ENCODE assay signal across 31 cellular contexts in the genomic region with DNA sequence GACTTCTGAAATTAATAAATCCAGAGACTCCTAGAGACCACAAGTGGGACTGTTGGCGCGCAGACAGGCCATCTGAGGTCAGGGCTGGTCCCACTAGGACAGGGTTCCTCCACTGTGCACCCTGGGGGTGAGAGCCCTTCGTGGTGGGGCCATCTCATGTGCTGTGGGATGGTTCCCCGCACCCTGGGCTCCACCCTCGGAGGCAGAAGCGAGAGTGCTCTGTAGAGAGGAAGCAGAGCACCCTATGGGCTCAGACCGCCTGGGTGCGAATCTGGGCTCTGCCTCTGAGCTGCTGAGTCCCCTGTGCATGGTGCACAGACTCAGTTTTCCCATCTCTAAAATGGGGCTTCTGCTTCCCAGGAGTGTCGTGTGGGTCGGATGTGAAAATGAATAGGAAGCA.
"Had no signal": no experiment of that assay in that cellular context is flagged by ENCODE, and none has a peak within 500 bp of the region (broad histone marks: within the 10 kb centered on the region; RNA-seq: fewer than 3 reads in every experiment).

No MANE protein-coding gene starts in this region.

- H3K9me3 ChIP-seq: ascending aorta, colonic mucosa, esophagus squamous epithelium had no signal

- ATAC-seq: activated CD4-positive, CD25-positive, alpha-beta regulatory T cell treated with anti-CD3 and anti-CD28 coated beads, Interleukin-2, amount 50 U/mL, for 24 hours; activated CD8-positive, alpha-beta T cell treated with anti-CD3 and anti-CD28 coated beads for 36 hours; activated T-cell treated with anti-CD3 and anti-CD28 coated beads, Interleukin-2, amount 50 U/mL, for 4 hours; activated T-helper 17 cell treated with anti-CD3 and anti-CD28 coated beads, Interleukin-2, amount 50 U/mL, for 72 hours; gastroesophageal sphincter; T-helper 17 cell had no signal

- H3K4me3 ChIP-seq: ascending aorta, breast epithelium, cardiac muscle cell, colonic mucosa, esophagus squamous epithelium, gastroesophageal sphincter had no signal

- H3K4me3 Mint-ChIP-seq: activated B cell treated with CpG ODN at 0.5 μM for 24 hours; activated CD8-positive, alpha-beta T cell treated with anti-CD3 and anti-CD28 coated beads for 36 hours; activated naive CD8-positive, alpha-beta T cell; activated T-cell treated with anti-CD3 and anti-CD28 coated beads, Interleukin-2, amount 50 U/mL, for 4 hours; activated T-helper 17 cell treated with anti-CD3 and anti-CD28 coated beads, Interleukin-2, amount 50 U/mL, for 72 hours; brain; T-helper 17 cell; T-helper 2 cell treated with Interferon-gamma antibody and Interleukin-4, amounts not matched to agents 5 μg/mL and 100 μg/mL, for 36 hours had no signal

- H3K27ac Mint-ChIP-seq: activated B cell treated with CpG ODN at 0.5 μM for 24 hours; activated CD8-positive, alpha-beta T cell treated with anti-CD3 and anti-CD28 coated beads for 36 hours; activated naive CD8-positive, alpha-beta T cell; activated T-helper 17 cell treated with anti-CD3 and anti-CD28 coated beads, Interleukin-2, amount 50 U/mL, for 72 hours; T-helper 17 cell; T-helper 2 cell treated with Interferon-gamma antibody and Interleukin-4, amounts not matched to agents 5 μg/mL and 100 μg/mL, for 36 hours had no signal

- H3K27ac ChIP-seq: ascending aorta, breast epithelium, cardiac muscle cell, colonic mucosa, epithelial cell of prostate, esophagus squamous epithelium, gastroesophageal sphincter, WERI-Rb-1 had no signal

- H3K4me1 ChIP-seq: ascending aorta, breast epithelium, colonic mucosa, gastroesophageal sphincter had no signal

- H3K27me3 ChIP-seq: ascending aorta, colonic mucosa had no signal

- DNase-seq: activated B cell treated with CpG ODN at 0.5 μM for 24 hours; activated CD4-positive, alpha-beta T cell treated with anti-CD3 and anti-CD28 coated beads for 48 hours; activated CD4-positive, alpha-beta T cell treated with anti-CD3 and anti-CD28 coated beads, Interleukin-2, amount 50 U/mL, for 1 hour; activated CD4-positive, alpha-beta T cell treated with anti-CD3 and anti-CD28 coated beads, Interleukin-2, amount 50 U/mL, for 48 hours; activated CD8-positive, alpha-beta memory T cell treated with anti-CD3 and anti-CD28 coated beads for 24 hours; activated CD8-positive, alpha-beta T cell treated with anti-CD3 and anti-CD28 coated beads for 36 hours; activated effector memory CD4-positive, alpha-beta T cell treated with Interleukin-2 at 50 U/mL for 16 hours; activated gamma-delta T cell treated with Interleukin-2 at 50 U/mL for 16 hours; activated naive CD4-positive, alpha-beta T cell treated with anti-CD3 and anti-CD28 coated beads, Interleukin-2, amount 50 U/mL, for 16 hours; activated naive CD4-positive, alpha-beta T cell treated with Interleukin-2 at 50 U/mL for 16 hours; activated T-cell treated with anti-CD3 and anti-CD28 coated beads, Interleukin-2, amount 50 U/mL, for 4 hours; central memory CD4-positive, alpha-beta T cell; cerebellar nuclear complex; colonic mucosa; effector CD8-positive, alpha-beta T cell; esophagus squamous epithelium; foreskin melanocyte; T-helper 1 cell; T-helper 17 cell; T1000; WERI-Rb-1 had no signal

- H3K36me3 Mint-ChIP-seq: brain had no signal

- H3K4me1 Mint-ChIP-seq: activated B cell treated with CpG ODN at 0.5 μM for 24 hours; activated T-helper 17 cell treated with anti-CD3 and anti-CD28 coated beads, Interleukin-2, amount 50 U/mL, for 72 hours; T-helper 17 cell had no signal

- H3K36me3 ChIP-seq: ascending aorta, breast epithelium, cardiac muscle cell, colonic mucosa, esophagus squamous epithelium, gastroesophageal sphincter, WERI-Rb-1 had no signal
